In the genomic region with DNA sequence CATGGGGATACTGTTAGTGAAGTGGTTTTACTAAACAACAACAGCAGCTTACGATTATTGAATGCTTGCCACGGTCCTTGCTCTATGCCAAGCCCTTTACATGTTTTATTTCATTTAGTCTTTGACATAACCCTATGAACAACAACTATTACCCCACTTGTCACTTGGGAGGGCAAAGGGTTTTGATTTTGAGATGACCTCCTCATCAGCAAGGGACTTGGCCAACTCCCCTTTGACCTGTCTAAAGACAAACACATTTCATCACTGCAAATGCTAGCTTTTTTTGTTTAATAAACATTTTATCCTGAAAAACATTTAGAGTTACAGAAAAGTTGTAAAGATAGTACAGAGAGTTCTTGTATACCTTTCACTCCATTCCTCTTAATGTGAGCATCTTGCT, we compare ENCODE assay signal across 17 cellular contexts.
DNase-seq lines count a peak whose midpoint lies in the region; ATAC-seq and TF ChIP-seq lines count a peak whose summit lies in the region.
"Had no signal": no experiment of that assay in that cellular context is flagged by ENCODE, and none has a peak within 500 bp of the region (broad histone marks: within the 10 kb centered on the region; RNA-seq: fewer than 3 reads in every experiment).

No MANE protein-coding gene starts in this region.

- no peak overlapping the region for H3K4me3 Mint-ChIP-seq in activated CD8-positive, alpha-beta memory T cell treated with anti-CD3 and anti-CD28 coated beads, Interleukin-2, amount 10 ng/mL, durations not matched to agents 7 days and 5 days
- H3K4me3 Mint-ChIP-seq: B cell; CD4-positive, alpha-beta memory T cell had no signal

- H3K9me3 Mint-ChIP-seq in activated CD8-positive, alpha-beta memory T cell treated with anti-CD3 and anti-CD28 coated beads, Interleukin-2, amount 10 ng/mL, durations not matched to agents 7 days and 5 days (ENCODE audit: low read depth) = no peaks in the 10 kb centered on the region

- H3K27ac Mint-ChIP-seq in activated CD8-positive, alpha-beta memory T cell treated with anti-CD3 and anti-CD28 coated beads, Interleukin-2, amount 10 ng/mL, durations not matched to agents 7 days and 5 days = no peak overlapping the region
- H3K27ac Mint-ChIP-seq: B cell; CD4-positive, alpha-beta memory T cell had no signal

- in situ Hi-C loops in GM13976 (cut with MboI; ENCODE audit: low sequenced_read_pairs, unreplicated experiment) = no loop called here

- H3K4me1 Mint-ChIP-seq in activated CD8-positive, alpha-beta memory T cell treated with anti-CD3 and anti-CD28 coated beads, Interleukin-2, amount 10 ng/mL, durations not matched to agents 7 days and 5 days = peaks cover 7% of the 10 kb centered on the region
- H3K4me1 Mint-ChIP-seq: B cell had no signal

- H3K27me3 Mint-ChIP-seq in activated CD8-positive, alpha-beta memory T cell treated with anti-CD3 and anti-CD28 coated beads, Interleukin-2, amount 10 ng/mL, durations not matched to agents 7 days and 5 days = peaks cover 68% of the 10 kb centered on the region

- DNase-seq in activated CD8-positive, alpha-beta memory T cell treated with anti-CD3 and anti-CD28 coated beads, Interleukin-2, amount 10 ng/mL, durations not matched to agents 7 days and 5 days = peak; percentile 3
- no peak for DNase-seq in activated CD8-positive, alpha-beta memory T cell treated with anti-CD3 and anti-CD28 coated beads for 24 hours
- DNase-seq in GM13976 (ENCODE audit: low spot score) (peak; percentile 7), left lobe of liver (ENCODE audit: low spot score) (peak; percentile 37), ureter (ENCODE audit: low spot score) (peak; percentile 13), HK-2 (ENCODE audit: unreplicated experiment) (no peak), NCI-H345 treated with DMSO at 0.1 percent for 48 hours (lab: John Stamatoyannopoulos, UW; ENCODE audit: unreplicated experiment) (no peak)
- DNase-seq: C1 segment of cervical spinal cord; Calu3; CD4-positive, alpha-beta memory T cell; COR-L47; DMS153; DND-41; GM23248; HCEC 1CT had no signal

- H3K36me3 Mint-ChIP-seq in activated CD8-positive, alpha-beta memory T cell treated with anti-CD3 and anti-CD28 coated beads, Interleukin-2, amount 10 ng/mL, durations not matched to agents 7 days and 5 days = no peaks in the 10 kb centered on the region

- CTCF ChIA-PET in activated CD8-positive, alpha-beta memory T cell treated with anti-CD3 and anti-CD28 coated beads, Interleukin-2, amount 10 ng/mL, durations not matched to agents 7 days and 5 days (lab: Charles Lee) = no interaction called here

- ATAC-seq in activated CD8-positive, alpha-beta memory T cell treated with anti-CD3 and anti-CD28 coated beads, Interleukin-2, amount 10 ng/mL, durations not matched to agents 7 days and 5 days = no peak
- ATAC-seq in left lobe of liver (peak; percentile 57), HG03342 (IDR thresholded peaks at IDR 0.05; ENCODE audit: unreplicated experiment) (no peak)

- TF ChIP-seq CTCF in GM13976 (IDR thresholded peaks at IDR 0.05; ENCODE audit: borderline replicate concordance, control extremely low read depth, extremely low read depth, insufficient read depth, missing control alignments) = no peak

Comparison
In these comparisons a context has a peak if more than half of its experiments do, and no peak if none do; other contexts are left out.
1. DNase-seq: peak in activated CD8-positive, alpha-beta memory T cell treated with anti-CD3 and anti-CD28 coated beads, Interleukin-2, amount 10 ng/mL, durations not matched to agents 7 days and 5 days (single experiment), GM13976 (single experiment), left lobe of liver (single experiment) and ureter (single experiment); none in activated CD8-positive, alpha-beta memory T cell treated with anti-CD3 and anti-CD28 coated beads for 24 hours (single experiment), HK-2 (single experiment) and NCI-H345 treated with DMSO at 0.1 percent for 48 hours (single experiment).